In the genomic region with DNA sequence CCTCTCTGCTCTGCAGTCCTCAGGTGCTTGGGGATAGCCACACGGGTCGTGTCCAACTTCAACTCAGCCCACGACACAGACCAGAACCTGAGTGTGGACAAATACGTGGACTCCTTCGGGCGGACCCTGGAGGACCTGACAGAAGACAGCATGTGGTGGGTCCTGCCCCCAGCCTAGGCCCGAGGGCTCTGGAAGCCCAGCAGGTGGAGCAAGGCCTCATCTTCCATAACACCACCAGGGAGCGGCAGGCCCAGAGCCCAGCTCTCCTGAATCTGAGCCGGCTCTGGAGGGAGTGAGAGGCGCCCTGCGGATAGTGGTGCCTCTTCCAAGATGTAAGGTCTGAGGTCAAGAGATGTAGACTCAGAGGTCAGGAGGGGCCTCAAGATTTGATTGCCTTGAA, we compare ENCODE assay signal across 1 cellular context.
TF ChIP-seq lines count a peak whose summit lies in the region.

No MANE protein-coding gene starts in this region.

TF ChIP-seq in H1, 55 proteins besides CTCF, POLR2A, EP300 and RAD21:
- TF ChIP-seq BCL11A (IDR thresholded peaks at IDR 0.05; ENCODE audit: low read depth in 2 of 2, low read length in 2 of 2) (no peak), CEBPB (IDR thresholded peaks at IDR 0.05; ENCODE audit: low read depth, low read length) (no peak)
